ENCODE assay signal across 8 cellular contexts in genomic region chr7:1665721-1666250, GRCh38. TPM values are rescaled to one million over a fixed set of nuclear protein-coding genes. Genes with fewer than 3 reads are reported as not detected.
A peak's percentile ranks its signal among the peaks of the same experiment; 100 is the strongest.
DNase-seq lines count a peak whose midpoint lies in the region; ATAC-seq, FAIRE-seq and TF ChIP-seq lines count a peak whose summit lies in the region.

No MANE protein-coding gene starts in this region.

- H3K27ac ChIP-seq in kidney (ENCODE audit: low read depth in 2 of 2, low read length in 2 of 2) (no peak overlapping the region), aorta (ENCODE audit: low read depth in 1 of 2, low read length in 2 of 2) (no peak overlapping the region)

- no peaks in the 10 kb centered on the region for H3K9me3 ChIP-seq in kidney (ENCODE audit: control insufficient read depth in 1 of 2, low read length in 2 of 2)
- no peaks in the 10 kb centered on the region for H3K9me3 ChIP-seq in aorta (ENCODE audit: control insufficient read depth, low read length)

- no TSS peak for BruUV-seq in MCF 10A (replicated peaks; lab: Mats Ljungman, UMichigan)

- DNase-seq in T47D (ENCODE audit: low read depth in 1 of 2, low spot score in 1 of 2), result peak; percentile 54 to 84
- no peak for DNase-seq in MCF 10A (ENCODE audit: unreplicated experiment)
- peak; percentile 7 for DNase-seq in amniotic epithelial cell (ENCODE audit: low read depth)
- DNase-seq in kidney, result peak; percentile 80
- peak; percentile 49 to 78 for DNase-seq in aorta
- no peak for DNase-seq in NAMALWA (ENCODE audit: low spot score)
- DNase-seq in MV-4-11 (lab: John Stamatoyannopoulos, UW), result no peak

- in situ Hi-C loops in T47D (cut with HindIII; ENCODE audit: low pct_unique_long_range_greater_than_20kb, low sequenced_read_pairs), result no loop called here

- H3K4me3 Mint-ChIP-seq in MCF 10A (ENCODE audit: unreplicated experiment), result no peak overlapping the region

- no peak for TF ChIP-seq CTCF in MCF 10A (IDR thresholded peaks at IDR 0.05; ENCODE audit: unreplicated experiment)
- TF ChIP-seq CTCF in kidney (IDR thresholded peaks at IDR 0.05; ENCODE audit: borderline replicate concordance, extremely low read depth, insufficient read depth), result no peak

- POLR2A ChIA-PET in MCF 10A (lab: Yijun Ruan, JAX), result no interaction called here

- no peak overlapping the region for H3K4me3 ChIP-seq in kidney (ENCODE audit: low read length in 2 of 2)
- H3K4me3 ChIP-seq in aorta (ENCODE audit: low read length in 2 of 2), result peak overlapping the region; percentile 36 to 44

- peaks cover 51% of the 10 kb centered on the region for H3K27me3 Mint-ChIP-seq in MCF 10A (ENCODE audit: insufficient read depth, unreplicated experiment)

- no peaks in the 10 kb centered on the region for H3K4me1 Mint-ChIP-seq in MCF 10A (ENCODE audit: insufficient read depth, unreplicated experiment)

- no peak for FAIRE-seq in kidney (lab: Jason Lieb, UNC)

- H3K27ac Mint-ChIP-seq in MCF 10A (ENCODE audit: low read depth, unreplicated experiment), result no peak overlapping the region

- no peaks in the 10 kb centered on the region for H3K36me3 ChIP-seq in kidney (ENCODE audit: control insufficient read depth in 1 of 2, insufficient read depth in 2 of 2, low read length in 2 of 2)
- H3K36me3 ChIP-seq in aorta (ENCODE audit: control insufficient read depth in 1 of 2, insufficient read depth in 2 of 2, low read length in 1 of 2), result no peaks in the 10 kb centered on the region

- no peak for ATAC-seq in aorta (ENCODE audit: low FRiP score)
- ATAC-seq in GM21515 (IDR thresholded peaks at IDR 0.05; ENCODE audit: unreplicated experiment), result no peak

- H3K4me1 ChIP-seq in kidney (ENCODE audit: control insufficient read depth in 1 of 2, insufficient read depth in 1 of 2, low read depth in 1 of 2, low read length in 2 of 2) (peaks cover 0 to 10% of the 10 kb centered on the region in 2 donors), aorta (ENCODE audit: control insufficient read depth in 1 of 2, insufficient read depth in 2 of 2, low read length in 2 of 2) (no peaks in the 10 kb centered on the region)

- 0 to 1% methylated on average over 19 to 71 of the region's 71 CpGs for WGBS in aorta, 2 donors

- no peaks in the 10 kb centered on the region for H3K27me3 ChIP-seq in aorta (ENCODE audit: control insufficient read depth in 1 of 2, insufficient read depth in 2 of 2, low read length in 1 of 2)

- CTCF ChIA-PET in MCF 10A (lab: Yijun Ruan, JAX), result no interaction called here

- intact Hi-C loops in MCF 10A (cut with micrococcal nuclease) (loop anchor here (2.0 to 10.0 kb wide), 2 partner anchors 539 to 683 kb away; no protein-coding TSS in a partner anchor), kidney (cut with DNase I) (no loop called here), aorta (cut with DNase I) (loop anchor here in 1 of 2 donors (10.0 kb wide), 2 partner anchors 539 to 679 kb away; no protein-coding TSS in a partner anchor)

- H3K9ac ChIP-seq in kidney (ENCODE audit: low read length in 2 of 2), result no peak overlapping the region

- peaks cover 4% of the 10 kb centered on the region for H3K36me3 Mint-ChIP-seq in MCF 10A (ENCODE audit: insufficient read depth, unreplicated experiment)

- no peaks in the 10 kb centered on the region for H3K9me3 Mint-ChIP-seq in MCF 10A (ENCODE audit: unreplicated experiment)

RNA-seq across cellular contexts. Expression of gene ELFN1, which starts 4.3 kb away (rescaled TPM):
- total RNA-seq in MCF 10A (2022), result not detected in 2 replicates
- 3.8 TPM for total RNA-seq in kidney
- 3.5 TPM for polyA plus RNA-seq in kidney (ENCODE audit: insufficient read depth, low read depth, low replicate concordance)
- 1 to 10 TPM; 1.2 to 4.8 TPM for total RNA-seq in aorta
- polyA plus RNA-seq in aorta, result under 1 TPM in 1 of 2 donors, not detected in 1; 0.13 TPM

Comparison
In these comparisons a context has a peak if more than half of its experiments do, and no peak if none do; other contexts are left out.
1. DNase-seq: peak in T47D (2 of 2), amniotic epithelial cell (single experiment), kidney (single experiment) and aorta (2 of 2); none in MCF 10A (single experiment), NAMALWA (single experiment) and MV-4-11 (single experiment).
2. H3K4me3 ChIP-seq: peak in aorta (2 of 2); none in kidney (0 of 2).